In genomic region chr4:63620271-63620670, GRCh38 we compare ENCODE assay signal across 16 cellular contexts.
A peak's percentile ranks its signal among the peaks of the same experiment; 100 is the strongest.
DNase-seq lines count a peak whose midpoint lies in the region; ATAC-seq and FAIRE-seq lines count a peak whose summit lies in the region.
"Had no signal": no experiment of that assay in that cellular context is flagged by ENCODE, and none has a peak within 500 bp of the region (broad histone marks: within the 10 kb centered on the region; RNA-seq: fewer than 3 reads in every experiment).

No MANE protein-coding gene starts in this region.

- no peaks in the 10 kb centered on the region for H3K4me1 Mint-ChIP-seq in effector memory CD8-positive, alpha-beta T cell (ENCODE audit: low read depth in 2 of 2)
- H3K4me1 Mint-ChIP-seq in activated T-cell treated with anti-CD3 and anti-CD28 coated beads, Interleukin-2, amount 50 U/mL, for 72 hours (ENCODE audit: low read depth): no peaks in the 10 kb centered on the region
- H3K4me1 Mint-ChIP-seq: GM23338; IgD-negative memory B cell; stimulated activated effector memory CD8-positive, alpha-beta T cell treated with anti-CD3 and anti-CD28 coated beads, Interleukin-12 subunit alpha, Interleukin-12 subunit beta, amount 100 ng/mL, for 72 hours had no signal

- no peak overlapping the region for H3K27ac Mint-ChIP-seq in effector memory CD8-positive, alpha-beta T cell
- no peak overlapping the region for H3K27ac Mint-ChIP-seq in activated T-cell treated with anti-CD3 and anti-CD28 coated beads, Interleukin-2, amount 50 U/mL, for 72 hours
- H3K27ac Mint-ChIP-seq: GM23338; IgD-negative memory B cell; stimulated activated effector memory CD8-positive, alpha-beta T cell treated with anti-CD3 and anti-CD28 coated beads, Interleukin-12 subunit alpha, Interleukin-12 subunit beta, amount 100 ng/mL, for 72 hours had no signal

- FAIRE-seq in islet of Langerhans (lab: Jason Lieb, UNC): peak; percentile 93

- peaks cover 0 to 11% of the 10 kb centered on the region in 2 donors for H3K9me3 Mint-ChIP-seq in effector memory CD8-positive, alpha-beta T cell
- H3K9me3 Mint-ChIP-seq in activated T-cell treated with anti-CD3 and anti-CD28 coated beads, Interleukin-2, amount 50 U/mL, for 72 hours: peaks cover 4 to 6% of the 10 kb centered on the region in 2 donors
- H3K9me3 Mint-ChIP-seq: GM23338 had no signal

- no peaks in the 10 kb centered on the region for H3K36me3 Mint-ChIP-seq in effector memory CD8-positive, alpha-beta T cell (ENCODE audit: insufficient read depth)
- H3K36me3 Mint-ChIP-seq in activated T-cell treated with anti-CD3 and anti-CD28 coated beads, Interleukin-2, amount 50 U/mL, for 72 hours (ENCODE audit: insufficient read depth in 2 of 2): no peaks in the 10 kb centered on the region
- H3K36me3 Mint-ChIP-seq: IgD-negative memory B cell; stimulated activated effector memory CD8-positive, alpha-beta T cell treated with anti-CD3 and anti-CD28 coated beads, Interleukin-12 subunit alpha, Interleukin-12 subunit beta, amount 100 ng/mL, for 72 hours had no signal

- no peaks in the 10 kb centered on the region for H3K27me3 Mint-ChIP-seq in effector memory CD8-positive, alpha-beta T cell
- no peaks in the 10 kb centered on the region for H3K27me3 Mint-ChIP-seq in activated T-cell treated with anti-CD3 and anti-CD28 coated beads, Interleukin-2, amount 50 U/mL, for 72 hours (ENCODE audit: low read depth)
- H3K27me3 Mint-ChIP-seq: IgD-negative memory B cell had no signal

- DNase-seq in DMS53 treated with DMSO at 0.1 percent for 48 hours (lab: John Stamatoyannopoulos, UW; ENCODE audit: unreplicated experiment) (peak; percentile 79), NCI-H1694 treated with DMSO at 0.1 percent for 48 hours (lab: John Stamatoyannopoulos, UW) (peak; percentile 96), NCI-H748 (lab: John Stamatoyannopoulos, UW; ENCODE audit: unreplicated experiment) (peak; percentile 91), activated gamma-delta T cell treated with Interleukin-2 at 50 U/mL for 16 hours (no peak), NCI-H526 treated with DMSO at 0.1 percent for 48 hours (lab: John Stamatoyannopoulos, UW) (no peak)
- no peak for DNase-seq in effector memory CD8-positive, alpha-beta T cell
- no peak for DNase-seq in activated T-cell treated with anti-CD3 and anti-CD28 coated beads, Interleukin-2, amount 50 U/mL, for 72 hours
- DNase-seq: activated gamma-delta T cell; midbrain; Right ventricle myocardium superior; stimulated activated CD4-positive, alpha-beta T cell treated with anti-CD3 and anti-CD28 coated beads, Interleukin-12 subunit alpha, Interleukin-12 subunit beta, amount 100 ng/mL, for 4 hours; T1000 had no signal

- no peak for ATAC-seq in effector memory CD8-positive, alpha-beta T cell (replicated peaks)
- ATAC-seq in activated T-cell treated with anti-CD3 and anti-CD28 coated beads, Interleukin-2, amount 50 U/mL, for 72 hours (replicated peaks in 1 of 2): no peak
- ATAC-seq: GM23338; stimulated activated effector memory CD8-positive, alpha-beta T cell treated with anti-CD3 and anti-CD28 coated beads, Interleukin-12 subunit alpha, Interleukin-12 subunit beta, amount 100 ng/mL, for 72 hours had no signal

- no peak overlapping the region for H3K4me3 Mint-ChIP-seq in effector memory CD8-positive, alpha-beta T cell
- no peak overlapping the region for H3K4me3 Mint-ChIP-seq in activated T-cell treated with anti-CD3 and anti-CD28 coated beads, Interleukin-2, amount 50 U/mL, for 72 hours
- H3K4me3 Mint-ChIP-seq: GM23338; IgD-negative memory B cell; stimulated activated effector memory CD8-positive, alpha-beta T cell treated with anti-CD3 and anti-CD28 coated beads, Interleukin-12 subunit alpha, Interleukin-12 subunit beta, amount 100 ng/mL, for 72 hours had no signal

Comparison
In these comparisons a context has a peak if more than half of its experiments do, and no peak if none do; other contexts are left out.
1. DNase-seq: peak in DMS53 treated with DMSO at 0.1 percent for 48 hours (single experiment), NCI-H1694 treated with DMSO at 0.1 percent for 48 hours (single experiment) and NCI-H748 (single experiment); none in effector memory CD8-positive, alpha-beta T cell (0 of 3), activated gamma-delta T cell treated with Interleukin-2 at 50 U/mL for 16 hours (single experiment), NCI-H526 treated with DMSO at 0.1 percent for 48 hours (single experiment) and activated T-cell treated with anti-CD3 and anti-CD28 coated beads, Interleukin-2, amount 50 U/mL, for 72 hours (0 of 2).